Comparison of ENCODE assay signal across 11 cellular contexts in genomic region chr14:23174266-23174665, GRCh38.
DNase-seq lines count a peak whose midpoint lies in the region; ATAC-seq and TF ChIP-seq lines count a peak whose summit lies in the region.
"Had no signal": no experiment of that assay in that cellular context is flagged by ENCODE, and none has a peak within 500 bp of the region (broad histone marks: within the 10 kb centered on the region; RNA-seq: fewer than 3 reads in every experiment).

No MANE protein-coding gene starts in this region.

- H3K4me3 Mint-ChIP-seq in nephron progenitor cell = no peak overlapping the region

- H3K27ac Mint-ChIP-seq in nephron progenitor cell = peak overlapping the region; percentile 88

- peaks cover 4% of the 10 kb centered on the region for H3K27me3 Mint-ChIP-seq in nephron progenitor cell (ENCODE audit: low read depth, poor library complexity)

- peaks cover 81% of the 10 kb centered on the region for H3K4me1 Mint-ChIP-seq in nephron progenitor cell

- ATAC-seq in HG03457 (IDR thresholded peaks at IDR 0.05; ENCODE audit: unreplicated experiment) (no peak), HG02885 (IDR thresholded peaks at IDR 0.05; ENCODE audit: poor library complexity, unreplicated experiment) (no peak)
- ATAC-seq: left lobe of liver had no signal

- DNase-seq in AG20443 (ENCODE audit: low spot score) (peak; percentile 65), NCI-H226 (peak; percentile 42), epithelial cell of esophagus (ENCODE audit: low read depth) (peak; percentile 81), nephron progenitor cell (no peak), amniotic stem cell (lab: John Stamatoyannopoulos, UW) (no peak), NCI-H526 (lab: John Stamatoyannopoulos, UW) (no peak)
- DNase-seq: activated effector memory CD4-positive, alpha-beta T cell treated with anti-CD3 and anti-CD28 coated beads, Interleukin-2, amount 50 U/mL, for 16 hours; Karpas-422 had no signal

- no peak for TF ChIP-seq CTCF in epithelial cell of esophagus (IDR thresholded peaks at IDR 0.05; ENCODE audit: insufficient read depth, low read depth, low read length, missing control alignments)
- TF ChIP-seq CTCF in nephron progenitor cell (IDR thresholded peaks at IDR 0.05) = no peak

- H3K9me3 Mint-ChIP-seq in nephron progenitor cell = no peaks in the 10 kb centered on the region

- H3K36me3 Mint-ChIP-seq in nephron progenitor cell (ENCODE audit: low read depth) = peaks cover 6% of the 10 kb centered on the region

- H3K4me3 ChIP-seq in epithelial cell of esophagus (ENCODE audit: low read length) = no peak overlapping the region

Comparison
In these comparisons a context has a peak if more than half of its experiments do, and no peak if none do; other contexts are left out.
1. DNase-seq: peak in AG20443 (single experiment), NCI-H226 (single experiment) and epithelial cell of esophagus (single experiment); none in nephron progenitor cell (single experiment), amniotic stem cell (single experiment) and NCI-H526 (0 of 2).